21 cellular contexts compared by ENCODE assay signal in genomic region chr1:61280457-61280856, GRCh38.
"Had no signal": no experiment of that assay in that cellular context is flagged by ENCODE, and none has a peak within 500 bp of the region (broad histone marks: within the 10 kb centered on the region; RNA-seq: fewer than 3 reads in every experiment).

No MANE protein-coding gene starts in this region.

- H3K9ac ChIP-seq: SK-N-SH had no signal

- H3K27me3 ChIP-seq: adrenal gland, esophagus squamous epithelium, foreskin keratinocyte, transverse colon had no signal

- ATAC-seq: activated naive CD4-positive, alpha-beta T cell treated with anti-CD3 and anti-CD28 coated beads, Interleukin-2, amount 50 U/mL, for 72 hours; foreskin keratinocyte; left lobe of liver; naive thymus-derived CD4-positive, alpha-beta T cell had no signal

- H3K36me3 ChIP-seq: adrenal gland, transverse colon had no signal

- FAIRE-seq: endothelial cell of umbilical vein, kidney, TTC549 had no signal

- H3K4me3 ChIP-seq: adrenal gland, esophagus squamous epithelium, transverse colon had no signal

- DNase-seq: activated CD4-positive, alpha-beta T cell treated with anti-CD3 and anti-CD28 coated beads, Interleukin-2, amount 50 U/mL, for 4 hours; activated gamma-delta T cell; adrenal gland; dermis blood vessel endothelial cell; effector memory CD4-positive, alpha-beta T cell; esophagus squamous epithelium; foreskin keratinocyte; glutamatergic neuron; kidney; mammary epithelial cell; naive thymus-derived CD4-positive, alpha-beta T cell; SK-N-SH; stimulated activated CD4-positive, alpha-beta T cell treated with anti-CD3 and anti-CD28 coated beads, Interleukin-12 subunit alpha, Interleukin-12 subunit beta, amount 100 ng/mL, for 4 hours; stimulated activated CD4-positive, alpha-beta T cell treated with anti-CD3 and anti-CD28 coated beads, Interleukin-1b, Interleukin-23, amount 100 ng/mL, for 48 hours; stimulated activated CD8-positive, alpha-beta memory T cell treated with anti-CD3 and anti-CD28 coated beads, Interleukin-4, amount 100 ng/mL, for 48 hours; stimulated activated naive CD4-positive, alpha-beta T cell; transverse colon had no signal

- H3K9me3 ChIP-seq: adrenal gland, esophagus squamous epithelium, SK-N-SH, transverse colon had no signal

- H3K27ac ChIP-seq: adrenal gland, foreskin keratinocyte had no signal

- H3K4me2 ChIP-seq: SK-N-SH had no signal
